Comparison of ENCODE assay signal across 1 cellular context in the genomic region with DNA sequence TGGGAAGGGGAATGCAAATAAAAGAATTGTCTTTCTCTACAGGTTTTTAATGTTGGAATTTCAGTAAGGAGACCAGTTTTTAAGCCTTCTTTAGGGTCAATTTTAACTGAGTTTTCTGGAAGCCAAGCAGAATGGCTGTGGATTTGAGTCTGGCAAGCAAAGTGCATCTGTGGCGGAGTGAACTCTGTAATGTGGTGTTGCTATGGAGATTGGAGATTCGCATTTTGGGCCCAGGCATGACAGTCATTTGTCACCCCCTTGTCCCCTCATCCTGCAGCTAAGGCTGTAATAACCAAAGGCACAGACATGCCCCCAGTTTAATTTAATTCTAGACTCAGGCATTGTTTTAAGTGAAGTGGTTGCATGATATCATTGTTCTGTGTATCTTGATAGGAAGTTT.
A peak's percentile ranks its signal among the peaks of the same experiment; 100 is the strongest.
TF ChIP-seq lines count a peak whose summit lies in the region.

No MANE protein-coding gene starts in this region.

TF ChIP-seq in GM12878, 131 proteins besides CTCF, POLR2A, EP300 and RAD21 (continued from another document):
- TF ChIP-seq, protein P1, sequence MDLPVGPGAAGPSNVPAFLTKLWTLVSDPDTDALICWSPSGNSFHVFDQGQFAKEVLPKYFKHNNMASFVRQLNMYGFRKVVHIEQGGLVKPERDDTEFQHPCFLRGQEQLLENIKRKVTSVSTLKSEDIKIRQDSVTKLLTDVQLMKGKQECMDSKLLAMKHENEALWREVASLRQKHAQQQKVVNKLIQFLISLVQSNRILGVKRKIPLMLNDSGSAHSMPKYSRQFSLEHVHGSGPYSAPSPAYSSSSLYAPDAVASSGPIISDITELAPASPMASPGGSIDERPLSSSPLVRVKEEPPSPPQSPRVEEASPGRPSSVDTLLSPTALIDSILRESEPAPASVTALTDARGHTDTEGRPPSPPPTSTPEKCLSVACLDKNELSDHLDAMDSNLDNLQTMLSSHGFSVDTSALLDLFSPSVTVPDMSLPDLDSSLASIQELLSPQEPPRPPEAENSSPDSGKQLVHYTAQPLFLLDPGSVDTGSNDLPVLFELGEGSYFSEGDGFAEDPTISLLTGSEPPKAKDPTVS (IDR thresholded peaks at IDR 0.05; ENCODE audit: low read depth, low read length), result no peak
- TF ChIP-seq RFX5 (IDR thresholded peaks at IDR 0.05; ENCODE audit: low read depth, low read length), result no peak
- TF ChIP-seq FOXM1 (IDR thresholded peaks at IDR 0.05; ENCODE audit: low read depth, low read length), result 0 out of 2 replicates have a peak, but pooled peaks have one; percentile 20
- no peak for TF ChIP-seq KDM1A (IDR thresholded peaks at IDR 0.05; ENCODE audit: borderline replicate concordance)
- TF ChIP-seq BMI1 (IDR thresholded peaks at IDR 0.05; ENCODE audit: borderline replicate concordance), result peak; percentile 59
- no peak for TF ChIP-seq CBX3 (IDR thresholded peaks at IDR 0.05; ENCODE audit: borderline replicate concordance, low read depth)
- TF ChIP-seq CREB1 (IDR thresholded peaks at IDR 0.05; ENCODE audit: low read depth), result no peak
- 0 out of 2 replicates have a peak, but pooled peaks have one; percentile 17 for TF ChIP-seq MXI1 (IDR thresholded peaks at IDR 0.05; ENCODE audit: low read depth, low read length)
- TF ChIP-seq, protein P2, sequence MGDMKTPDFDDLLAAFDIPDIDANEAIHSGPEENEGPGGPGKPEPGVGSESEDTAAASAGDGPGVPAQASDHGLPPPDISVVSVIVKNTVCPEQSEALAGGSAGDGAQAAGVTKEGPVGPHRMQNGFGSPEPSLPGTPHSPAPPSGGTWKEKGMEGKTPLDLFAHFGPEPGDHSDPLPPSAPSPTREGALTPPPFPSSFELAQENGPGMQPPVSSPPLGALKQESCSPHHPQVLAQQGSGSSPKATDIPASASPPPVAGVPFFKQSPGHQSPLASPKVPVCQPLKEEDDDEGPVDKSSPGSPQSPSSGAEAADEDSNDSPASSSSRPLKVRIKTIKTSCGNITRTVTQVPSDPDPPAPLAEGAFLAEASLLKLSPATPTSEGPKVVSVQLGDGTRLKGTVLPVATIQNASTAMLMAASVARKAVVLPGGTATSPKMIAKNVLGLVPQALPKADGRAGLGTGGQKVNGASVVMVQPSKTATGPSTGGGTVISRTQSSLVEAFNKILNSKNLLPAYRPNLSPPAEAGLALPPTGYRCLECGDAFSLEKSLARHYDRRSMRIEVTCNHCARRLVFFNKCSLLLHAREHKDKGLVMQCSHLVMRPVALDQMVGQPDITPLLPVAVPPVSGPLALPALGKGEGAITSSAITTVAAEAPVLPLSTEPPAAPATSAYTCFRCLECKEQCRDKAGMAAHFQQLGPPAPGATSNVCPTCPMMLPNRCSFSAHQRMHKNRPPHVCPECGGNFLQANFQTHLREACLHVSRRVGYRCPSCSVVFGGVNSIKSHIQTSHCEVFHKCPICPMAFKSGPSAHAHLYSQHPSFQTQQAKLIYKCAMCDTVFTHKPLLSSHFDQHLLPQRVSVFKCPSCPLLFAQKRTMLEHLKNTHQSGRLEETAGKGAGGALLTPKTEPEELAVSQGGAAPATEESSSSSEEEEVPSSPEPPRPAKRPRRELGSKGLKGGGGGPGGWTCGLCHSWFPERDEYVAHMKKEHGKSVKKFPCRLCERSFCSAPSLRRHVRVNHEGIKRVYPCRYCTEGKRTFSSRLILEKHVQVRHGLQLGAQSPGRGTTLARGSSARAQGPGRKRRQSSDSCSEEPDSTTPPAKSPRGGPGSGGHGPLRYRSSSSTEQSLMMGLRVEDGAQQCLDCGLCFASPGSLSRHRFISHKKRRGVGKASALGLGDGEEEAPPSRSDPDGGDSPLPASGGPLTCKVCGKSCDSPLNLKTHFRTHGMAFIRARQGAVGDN (IDR thresholded peaks at IDR 0.05), result 0 out of 2 replicates have a peak, but pooled peaks have one; percentile 31
- no peak for TF ChIP-seq KLF5 (IDR thresholded peaks at IDR 0.05; ENCODE audit: partially characterized antibody)
- 0 out of 2 replicates have a peak, but pooled peaks have one; percentile 15 for TF ChIP-seq YY1 (IDR thresholded peaks at IDR 0.05; ENCODE audit: low read depth, low read length)
- TF ChIP-seq, protein P3, sequence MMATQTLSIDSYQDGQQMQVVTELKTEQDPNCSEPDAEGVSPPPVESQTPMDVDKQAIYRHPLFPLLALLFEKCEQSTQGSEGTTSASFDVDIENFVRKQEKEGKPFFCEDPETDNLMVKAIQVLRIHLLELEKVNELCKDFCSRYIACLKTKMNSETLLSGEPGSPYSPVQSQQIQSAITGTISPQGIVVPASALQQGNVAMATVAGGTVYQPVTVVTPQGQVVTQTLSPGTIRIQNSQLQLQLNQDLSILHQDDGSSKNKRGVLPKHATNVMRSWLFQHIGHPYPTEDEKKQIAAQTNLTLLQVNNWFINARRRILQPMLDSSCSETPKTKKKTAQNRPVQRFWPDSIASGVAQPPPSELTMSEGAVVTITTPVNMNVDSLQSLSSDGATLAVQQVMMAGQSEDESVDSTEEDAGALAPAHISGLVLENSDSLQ (IDR thresholded peaks at IDR 0.05), result peak; percentile 34; the same call in 1 of the 2 replicates
- TF ChIP-seq PAX8 (IDR thresholded peaks at IDR 0.05), result no peak
- TF ChIP-seq CBFB (IDR thresholded peaks at IDR 0.05; ENCODE audit: low read depth), result no peak
- peak; percentile 27; the same call in 1 of the 2 replicates for TF ChIP-seq RUNX3 (IDR thresholded peaks at IDR 0.05; ENCODE audit: low read length)
- TF ChIP-seq NR2C2 (IDR thresholded peaks at IDR 0.05; ENCODE audit: borderline replicate concordance, control insufficient read depth, insufficient read length, low read depth), result no peak
